In genomic region chr4:6277139-6277802, GRCh38 we compare ENCODE assay signal across 1 cellular context.
TF ChIP-seq lines count a peak whose summit lies in the region.

No MANE protein-coding gene starts in this region.

TF ChIP-seq in HepG2, 621 proteins besides CTCF, POLR2A, EP300 and RAD21 (continued from another document and continues in another):
- no peak for TF ChIP-seq CREBL2 (CRISPR knock-in tag; IDR thresholded peaks at IDR 0.05; ENCODE audit: borderline replicate concordance)
- TF ChIP-seq SUZ12 (IDR thresholded peaks at IDR 0.05; ENCODE audit: low read depth, low read length): no peak
- 0 out of 2 replicates have a peak, but pooled peaks have one; percentile 38 for TF ChIP-seq BRD4 (CRISPR knock-in tag; IDR thresholded peaks at IDR 0.05)
- no peak for TF ChIP-seq PREB (CRISPR knock-in tag; IDR thresholded peaks at IDR 0.05)
- no peak for TF ChIP-seq ZBTB46 (CRISPR knock-in tag; IDR thresholded peaks at IDR 0.05; ENCODE audit: borderline replicate concordance)
- no peak for TF ChIP-seq MYNN (CRISPR knock-in tag; IDR thresholded peaks at IDR 0.05; ENCODE audit: low read depth)
- TF ChIP-seq ZSCAN21 (CRISPR knock-in tag; IDR thresholded peaks at IDR 0.05; ENCODE audit: borderline replicate concordance): peak; percentile 59; the same call in 1 of the 2 replicates
- peak; percentile 65; the same call in 1 of the 2 replicates for TF ChIP-seq ZNF616 (CRISPR knock-in tag; IDR thresholded peaks at IDR 0.05; ENCODE audit: low read depth)
- no peak for TF ChIP-seq ZNF83 (CRISPR knock-in tag; IDR thresholded peaks at IDR 0.05; ENCODE audit: borderline replicate concordance)
- no peak for TF ChIP-seq ZBTB43 (CRISPR knock-in tag; conservative IDR thresholded peaks at IDR 0.05)
- TF ChIP-seq GZF1 (CRISPR knock-in tag; IDR thresholded peaks at IDR 0.05): no peak
- no peak for TF ChIP-seq SCMH1 (CRISPR knock-in tag; IDR thresholded peaks at IDR 0.05; ENCODE audit: borderline replicate concordance)
- TF ChIP-seq REPIN1 (CRISPR knock-in tag; IDR thresholded peaks at IDR 0.05; ENCODE audit: borderline replicate concordance, low read depth): peak; percentile 32; the same call in 1 of the 2 replicates
- no peak for TF ChIP-seq SMAD1 (CRISPR knock-in tag; IDR thresholded peaks at IDR 0.05; ENCODE audit: borderline replicate concordance, low read depth)
- no peak for TF ChIP-seq ZNF710 (CRISPR knock-in tag; IDR thresholded peaks at IDR 0.05; ENCODE audit: borderline replicate concordance)
- no peak for TF ChIP-seq ZNF253 (CRISPR knock-in tag; IDR thresholded peaks at IDR 0.05; ENCODE audit: borderline replicate concordance)
- no peak for TF ChIP-seq HNF4G (IDR thresholded peaks at IDR 0.05; ENCODE audit: borderline replicate concordance, low read depth, low read length)
- no peak for TF ChIP-seq HNF4G (CRISPR knock-in tag; IDR thresholded peaks at IDR 0.05; ENCODE audit: borderline replicate concordance, low read depth)
- no peak for TF ChIP-seq NKX3-1 (CRISPR knock-in tag; IDR thresholded peaks at IDR 0.05)
- peak; percentile 88 for TF ChIP-seq ZNF687 (CRISPR knock-in tag; IDR thresholded peaks at IDR 0.05)
- TF ChIP-seq SNAPC4 (CRISPR knock-in tag; IDR thresholded peaks at IDR 0.05): no peak
- TF ChIP-seq MED13 (CRISPR knock-in tag; IDR thresholded peaks at IDR 0.05): peak; percentile 71
- no peak for TF ChIP-seq ESRRA (CRISPR knock-in tag; IDR thresholded peaks at IDR 0.05; ENCODE audit: low read depth)
- no peak for TF ChIP-seq DDIT3 (CRISPR knock-in tag; IDR thresholded peaks at IDR 0.05)
- TF ChIP-seq RBM22 (optimal IDR thresholded peaks at IDR 0.05; ENCODE audit: low read length): no peak
- no peak for TF ChIP-seq TFE3 (CRISPR knock-in tag; IDR thresholded peaks at IDR 0.05)
- 0 out of 2 replicates have a peak, but pooled peaks have one; percentile 28 for TF ChIP-seq FOXP4 (CRISPR knock-in tag; IDR thresholded peaks at IDR 0.05)
- TF ChIP-seq NR0B2 (CRISPR knock-in tag; IDR thresholded peaks at IDR 0.05): no peak
- TF ChIP-seq KLF12 (CRISPR knock-in tag; IDR thresholded peaks at IDR 0.05; ENCODE audit: borderline replicate concordance): no peak
- TF ChIP-seq KLF11 (CRISPR knock-in tag; IDR thresholded peaks at IDR 0.05): no peak
- TF ChIP-seq ZNF333 (CRISPR knock-in tag; IDR thresholded peaks at IDR 0.05; ENCODE audit: borderline replicate concordance): no peak
- no peak for TF ChIP-seq ZNF260 (CRISPR knock-in tag; IDR thresholded peaks at IDR 0.05; ENCODE audit: borderline replicate concordance, low read depth)
- no peak for TF ChIP-seq THRA (CRISPR knock-in tag; IDR thresholded peaks at IDR 0.05; ENCODE audit: borderline replicate concordance)
- TF ChIP-seq ZFP37 (CRISPR knock-in tag; IDR thresholded peaks at IDR 0.05; ENCODE audit: borderline replicate concordance): no peak
- no peak for TF ChIP-seq ZNF737 (CRISPR knock-in tag; IDR thresholded peaks at IDR 0.05; ENCODE audit: borderline replicate concordance)
